In the genomic region with DNA sequence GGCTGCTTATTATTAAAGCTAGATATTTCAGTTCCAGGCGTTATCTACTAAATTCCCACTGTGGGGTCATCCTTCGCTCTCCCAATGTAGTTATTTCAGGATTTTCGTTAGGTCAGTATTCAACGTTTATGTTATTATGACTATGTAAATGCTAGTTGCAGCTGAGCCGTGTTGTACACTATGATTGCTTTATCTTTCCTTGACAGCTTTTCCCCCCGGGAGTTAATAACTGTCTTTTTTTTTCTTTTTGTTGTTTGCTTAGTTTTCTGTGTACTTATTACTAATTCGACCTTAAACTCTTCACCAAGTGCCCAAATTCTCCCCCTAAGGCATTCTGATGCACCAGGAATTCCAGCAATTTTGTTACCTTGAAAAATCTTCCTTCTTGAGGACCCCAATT, we compare ENCODE assay signal across 1 cellular context.
TF ChIP-seq lines count a peak whose summit lies in the region.

No MANE protein-coding gene starts in this region.

TF ChIP-seq in K562, 482 proteins besides CTCF, POLR2A, EP300 and RAD21:
- TF ChIP-seq TBL1XR1 (IDR thresholded peaks at IDR 0.05; ENCODE audit: low read length in 2 of 2), result no peak
- TF ChIP-seq ARNT (IDR thresholded peaks at IDR 0.05), result no peak
- no peak for TF ChIP-seq E2F3 (CRISPR knock-in tag; IDR thresholded peaks at IDR 0.05)
- peak; percentile 67 for TF ChIP-seq TAL1 (IDR thresholded peaks at IDR 0.05)
- TF ChIP-seq CBX8 (IDR thresholded peaks at IDR 0.05; ENCODE audit: borderline replicate concordance, extremely low read depth, low read depth, low read length, poor library complexity, severe bottlenecking), result no peak
- no peak for TF ChIP-seq CREBBP (IDR thresholded peaks at IDR 0.05; ENCODE audit: low read depth, low read length)
- TF ChIP-seq, protein P1, sequence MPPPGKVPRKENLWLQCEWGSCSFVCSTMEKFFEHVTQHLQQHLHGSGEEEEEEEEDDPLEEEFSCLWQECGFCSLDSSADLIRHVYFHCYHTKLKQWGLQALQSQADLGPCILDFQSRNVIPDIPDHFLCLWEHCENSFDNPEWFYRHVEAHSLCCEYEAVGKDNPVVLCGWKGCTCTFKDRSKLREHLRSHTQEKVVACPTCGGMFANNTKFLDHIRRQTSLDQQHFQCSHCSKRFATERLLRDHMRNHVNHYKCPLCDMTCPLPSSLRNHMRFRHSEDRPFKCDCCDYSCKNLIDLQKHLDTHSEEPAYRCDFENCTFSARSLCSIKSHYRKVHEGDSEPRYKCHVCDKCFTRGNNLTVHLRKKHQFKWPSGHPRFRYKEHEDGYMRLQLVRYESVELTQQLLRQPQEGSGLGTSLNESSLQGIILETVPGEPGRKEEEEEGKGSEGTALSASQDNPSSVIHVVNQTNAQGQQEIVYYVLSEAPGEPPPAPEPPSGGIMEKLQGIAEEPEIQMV (tag; conservative IDR thresholded peaks at IDR 0.05; ENCODE audit: low read depth), result no peak
- TF ChIP-seq CHD1 (IDR thresholded peaks at IDR 0.05; ENCODE audit: low read length), result no peak
- TF ChIP-seq DPF2 (IDR thresholded peaks at IDR 0.05), result peak; percentile 32; the same call in 1 of the 2 replicates
- peak; percentile 58; the same call in 1 of the 2 replicates for TF ChIP-seq ZNF384 (IDR thresholded peaks at IDR 0.05; ENCODE audit: low read depth, low read length)
- no peak for TF ChIP-seq ZKSCAN1 (IDR thresholded peaks at IDR 0.05; ENCODE audit: low read depth, low read length)
- TF ChIP-seq TCF3 (CRISPR knock-in tag; IDR thresholded peaks at IDR 0.05), result peak; percentile 64
- no peak for TF ChIP-seq HLTF (IDR thresholded peaks at IDR 0.05)
- TF ChIP-seq NCOR1 (IDR thresholded peaks at IDR 0.05), result peak; percentile 40; the same call in 1 of the 2 replicates
- no peak for TF ChIP-seq IRF2 (CRISPR knock-in tag; IDR thresholded peaks at IDR 0.05)
- TF ChIP-seq SMARCA4 (IDR thresholded peaks at IDR 0.05), result peak; percentile 22; the same call in 1 of the 2 replicates
- no peak for TF ChIP-seq FOXK1 (CRISPR knock-in tag; IDR thresholded peaks at IDR 0.05; ENCODE audit: borderline replicate concordance)
- no peak for TF ChIP-seq ZNF232 (CRISPR knock-in tag; IDR thresholded peaks at IDR 0.05)
- TF ChIP-seq HSF4 (CRISPR knock-in tag; IDR thresholded peaks at IDR 0.05; ENCODE audit: borderline replicate concordance), result no peak
- TF ChIP-seq FOS (IDR thresholded peaks at IDR 0.05; ENCODE audit: extremely low read depth, insufficient read length), result no peak
- peak; percentile 44 for TF ChIP-seq CBFA2T2 (conservative IDR thresholded peaks at IDR 0.05)
- peak; percentile 74 for TF ChIP-seq ARID1B (IDR thresholded peaks at IDR 0.05)
- no peak for TF ChIP-seq MCM7 (IDR thresholded peaks at IDR 0.05)
- TF ChIP-seq HMG20A (CRISPR knock-in tag; conservative IDR thresholded peaks at IDR 0.05), result no peak
- TF ChIP-seq CBFA2T3 (IDR thresholded peaks at IDR 0.05), result peak; percentile 70
- no peak for TF ChIP-seq CCNT2 (IDR thresholded peaks at IDR 0.05; ENCODE audit: borderline replicate concordance, extremely low read depth, insufficient read length, low read depth, low read length)
- no peak for TF ChIP-seq DLX4 (CRISPR knock-in tag; IDR thresholded peaks at IDR 0.05)
- TF ChIP-seq MTA2 (IDR thresholded peaks at IDR 0.05; ENCODE audit: low read depth), result peak; percentile 49; the same call in 1 of the 2 replicates
- TF ChIP-seq, protein P2, sequence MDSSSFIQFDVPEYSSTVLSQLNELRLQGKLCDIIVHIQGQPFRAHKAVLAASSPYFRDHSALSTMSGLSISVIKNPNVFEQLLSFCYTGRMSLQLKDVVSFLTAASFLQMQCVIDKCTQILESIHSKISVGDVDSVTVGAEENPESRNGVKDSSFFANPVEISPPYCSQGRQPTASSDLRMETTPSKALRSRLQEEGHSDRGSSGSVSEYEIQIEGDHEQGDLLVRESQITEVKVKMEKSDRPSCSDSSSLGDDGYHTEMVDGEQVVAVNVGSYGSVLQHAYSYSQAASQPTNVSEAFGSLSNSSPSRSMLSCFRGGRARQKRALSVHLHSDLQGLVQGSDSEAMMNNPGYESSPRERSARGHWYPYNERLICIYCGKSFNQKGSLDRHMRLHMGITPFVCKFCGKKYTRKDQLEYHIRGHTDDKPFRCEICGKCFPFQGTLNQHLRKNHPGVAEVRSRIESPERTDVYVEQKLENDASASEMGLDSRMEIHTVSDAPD (CRISPR knock-in tag; IDR thresholded peaks at IDR 0.05), result no peak
- TF ChIP-seq ZNF584 (CRISPR knock-in tag; IDR thresholded peaks at IDR 0.05; ENCODE audit: low read depth), result no peak
- no peak for TF ChIP-seq NFE2 (IDR thresholded peaks at IDR 0.05; ENCODE audit: low read depth)
- TF ChIP-seq KAT8 (IDR thresholded peaks at IDR 0.05; ENCODE audit: low read depth), result no peak
- peak; percentile 43; the same call in 1 of the 2 replicates for TF ChIP-seq TEAD4 (IDR thresholded peaks at IDR 0.05; ENCODE audit: low read length)
- TF ChIP-seq TEAD4 (CRISPR knock-in tag; IDR thresholded peaks at IDR 0.05; ENCODE audit: borderline replicate concordance), result no peak
